ENCODE assay signal across 2 cellular contexts in genomic region chr18:48921305-48922202, GRCh38.
TF ChIP-seq lines count a peak whose summit lies in the region.

No MANE protein-coding gene starts in this region.

TF ChIP-seq in IMR-90, 13 proteins besides CTCF, POLR2A, EP300 and RAD21:
- TF ChIP-seq MXI1 (IDR thresholded peaks at IDR 0.05; ENCODE audit: borderline replicate concordance, low read depth, low read length) (no peak), FOS (IDR thresholded peaks at IDR 0.05; ENCODE audit: low read depth, low read length) (no peak), CHD1 (IDR thresholded peaks at IDR 0.05; ENCODE audit: low read depth, low read length) (no peak), SMC3 (IDR thresholded peaks at IDR 0.05; ENCODE audit: low read depth, low read length) (no peak), CEBPB (IDR thresholded peaks at IDR 0.05; ENCODE audit: low read depth, low read length) (no peak)

TF ChIP-seq in HepG2, 621 proteins besides CTCF, POLR2A, EP300 and RAD21:
- TF ChIP-seq U2AF2 (IDR thresholded peaks at IDR 0.05; ENCODE audit: low read depth, low read length) (no peak), AGO2 (optimal IDR thresholded peaks at IDR 0.05; ENCODE audit: low read depth, low read length) (peak; percentile 39), ZBTB33 (CRISPR knock-in tag; IDR thresholded peaks at IDR 0.05) (peak; percentile 79), ZNF687 (CRISPR knock-in tag; IDR thresholded peaks at IDR 0.05) (peak; percentile 30; the same call in 1 of the 2 replicates)
TF ChIP-seq in HepG2: peak in this region for 3.
